8 cellular contexts compared by ENCODE assay signal in genomic region chr5:140312067-140312790, GRCh38. TPM values are rescaled to one million over a fixed set of nuclear protein-coding genes. Genes with fewer than 3 reads are reported as not detected.
DNase-seq lines count a peak whose midpoint lies in the region; ATAC-seq and TF ChIP-seq lines count a peak whose summit lies in the region.
"Had no signal": no experiment of that assay in that cellular context is flagged by ENCODE, and none has a peak within 500 bp of the region (broad histone marks: within the 10 kb centered on the region; RNA-seq: fewer than 3 reads in every experiment).

No MANE protein-coding gene starts in this region.

- H3K9me3 Mint-ChIP-seq in WTC11: no peaks in the 10 kb centered on the region
- H3K9me3 Mint-ChIP-seq in activated CD4-positive, alpha-beta memory T cell treated with anti-CD3 and anti-CD28 coated beads for 36 hours: no peaks in the 10 kb centered on the region
- H3K9me3 Mint-ChIP-seq: activated B cell treated with CpG ODN at 0.5 μM for 24 hours had no signal

- H3K36me3 ChIP-seq in right atrium auricular region: no peaks in the 10 kb centered on the region

- intact Hi-C loops in activated CD4-positive, alpha-beta memory T cell treated with anti-CD3 and anti-CD28 coated beads for 36 hours (cut with micrococcal nuclease): no loop called here

- ATAC-seq in WTC11: peak; percentile 94

- peak overlapping the region; percentile 52 to 63 for H3K27ac ChIP-seq in right atrium auricular region

- no peaks in the 10 kb centered on the region for H3K36me3 Mint-ChIP-seq in WTC11
- H3K36me3 Mint-ChIP-seq in activated CD4-positive, alpha-beta memory T cell treated with anti-CD3 and anti-CD28 coated beads for 36 hours: no peaks in the 10 kb centered on the region

- CTCF ChIA-PET in WTC11 (lab: Charles Lee): interaction anchor here (0.6 to 2.6 kb wide), 6 partner anchors 16 to 72 kb away, joined by 3 to 23 read pairs (median 4); partner anchors contain the start of gene HBEGF
- CTCF ChIA-PET in activated CD4-positive, alpha-beta memory T cell treated with anti-CD3 and anti-CD28 coated beads for 36 hours (lab: Charles Lee): interaction anchor here (1.3 to 2.9 kb wide), 3 partner anchors 9 to 51 kb away, joined by 3 to 17 read pairs (median 5); no protein-coding TSS in a partner anchor

- TF ChIP-seq CTCF in WTC11 (IDR thresholded peaks at IDR 0.05): no peak
- no peak for TF ChIP-seq CTCF in right atrium auricular region (IDR thresholded peaks at IDR 0.05)

- peaks cover 0 to 31% of the 10 kb centered on the region in 2 donors for H3K4me1 ChIP-seq in right atrium auricular region

- H3K4me1 Mint-ChIP-seq in WTC11: peaks cover 14% of the 10 kb centered on the region
- H3K4me1 Mint-ChIP-seq in activated CD4-positive, alpha-beta memory T cell treated with anti-CD3 and anti-CD28 coated beads for 36 hours (ENCODE audit: low read depth): peaks cover 6% of the 10 kb centered on the region
- H3K4me1 Mint-ChIP-seq: activated B cell treated with CpG ODN at 0.5 μM for 24 hours had no signal

- H3K27me3 Mint-ChIP-seq in WTC11 (ENCODE audit: low read depth): no peaks in the 10 kb centered on the region
- H3K27me3 Mint-ChIP-seq in activated CD4-positive, alpha-beta memory T cell treated with anti-CD3 and anti-CD28 coated beads for 36 hours: peaks cover 2% of the 10 kb centered on the region

- H3K27me3 ChIP-seq in right atrium auricular region: no peaks in the 10 kb centered on the region

- POLR2A ChIA-PET in WTC11 (lab: Charles Lee): no interaction called here
- POLR2A ChIA-PET in activated CD4-positive, alpha-beta memory T cell treated with anti-CD3 and anti-CD28 coated beads for 36 hours (lab: Charles Lee): no interaction called here

- DNase-seq in HS-5 (ENCODE audit: low read depth) (peak; percentile 96), WTC11 (ENCODE audit: low spot score) (no peak), right atrium auricular region (ENCODE audit: low spot score) (no peak), stromal cell of bone marrow (ENCODE audit: low read depth) (peak; percentile 96), NCI-H2081 treated with DMSO at 0.1 percent for 48 hours (lab: John Stamatoyannopoulos, UW) (no peak), KG1 (lab: John Stamatoyannopoulos, UW) (no peak)
- DNase-seq in activated CD4-positive, alpha-beta memory T cell treated with anti-CD3 and anti-CD28 coated beads for 36 hours: no peak
- DNase-seq: activated B cell treated with CpG ODN at 0.5 μM for 24 hours had no signal

- H3K27ac Mint-ChIP-seq in WTC11: peak overlapping the region; percentile 59
- H3K27ac Mint-ChIP-seq in activated CD4-positive, alpha-beta memory T cell treated with anti-CD3 and anti-CD28 coated beads for 36 hours: no peak overlapping the region
- H3K27ac Mint-ChIP-seq: activated B cell treated with CpG ODN at 0.5 μM for 24 hours had no signal

- H3K9me3 ChIP-seq in right atrium auricular region: no peaks in the 10 kb centered on the region

- H3K4me3 Mint-ChIP-seq in WTC11: no peak overlapping the region
- no peak overlapping the region for H3K4me3 Mint-ChIP-seq in activated CD4-positive, alpha-beta memory T cell treated with anti-CD3 and anti-CD28 coated beads for 36 hours
- H3K4me3 Mint-ChIP-seq: activated B cell treated with CpG ODN at 0.5 μM for 24 hours had no signal

- H3K4me3 ChIP-seq in right atrium auricular region: no peak overlapping the region

TF ChIP-seq in WTC11, 78 proteins besides CTCF, POLR2A, EP300 and RAD21 (continues in another document):
- TF ChIP-seq, protein P1, sequence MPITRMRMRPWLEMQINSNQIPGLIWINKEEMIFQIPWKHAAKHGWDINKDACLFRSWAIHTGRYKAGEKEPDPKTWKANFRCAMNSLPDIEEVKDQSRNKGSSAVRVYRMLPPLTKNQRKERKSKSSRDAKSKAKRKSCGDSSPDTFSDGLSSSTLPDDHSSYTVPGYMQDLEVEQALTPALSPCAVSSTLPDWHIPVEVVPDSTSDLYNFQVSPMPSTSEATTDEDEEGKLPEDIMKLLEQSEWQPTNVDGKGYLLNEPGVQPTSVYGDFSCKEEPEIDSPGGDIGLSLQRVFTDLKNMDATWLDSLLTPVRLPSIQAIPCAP (CRISPR knock-in tag; IDR thresholded peaks at IDR 0.05): no peak
- TF ChIP-seq SP1 (CRISPR knock-in tag; conservative IDR thresholded peaks at IDR 0.05) (no peak), TEAD1 (CRISPR knock-in tag; IDR thresholded peaks at IDR 0.05) (no peak), MAX (CRISPR knock-in tag; IDR thresholded peaks at IDR 0.05) (no peak), FOXK1 (CRISPR knock-in tag; IDR thresholded peaks at IDR 0.05) (no peak), NR2C2 (CRISPR knock-in tag; IDR thresholded peaks at IDR 0.05) (no peak)
- TF ChIP-seq, protein P2, sequence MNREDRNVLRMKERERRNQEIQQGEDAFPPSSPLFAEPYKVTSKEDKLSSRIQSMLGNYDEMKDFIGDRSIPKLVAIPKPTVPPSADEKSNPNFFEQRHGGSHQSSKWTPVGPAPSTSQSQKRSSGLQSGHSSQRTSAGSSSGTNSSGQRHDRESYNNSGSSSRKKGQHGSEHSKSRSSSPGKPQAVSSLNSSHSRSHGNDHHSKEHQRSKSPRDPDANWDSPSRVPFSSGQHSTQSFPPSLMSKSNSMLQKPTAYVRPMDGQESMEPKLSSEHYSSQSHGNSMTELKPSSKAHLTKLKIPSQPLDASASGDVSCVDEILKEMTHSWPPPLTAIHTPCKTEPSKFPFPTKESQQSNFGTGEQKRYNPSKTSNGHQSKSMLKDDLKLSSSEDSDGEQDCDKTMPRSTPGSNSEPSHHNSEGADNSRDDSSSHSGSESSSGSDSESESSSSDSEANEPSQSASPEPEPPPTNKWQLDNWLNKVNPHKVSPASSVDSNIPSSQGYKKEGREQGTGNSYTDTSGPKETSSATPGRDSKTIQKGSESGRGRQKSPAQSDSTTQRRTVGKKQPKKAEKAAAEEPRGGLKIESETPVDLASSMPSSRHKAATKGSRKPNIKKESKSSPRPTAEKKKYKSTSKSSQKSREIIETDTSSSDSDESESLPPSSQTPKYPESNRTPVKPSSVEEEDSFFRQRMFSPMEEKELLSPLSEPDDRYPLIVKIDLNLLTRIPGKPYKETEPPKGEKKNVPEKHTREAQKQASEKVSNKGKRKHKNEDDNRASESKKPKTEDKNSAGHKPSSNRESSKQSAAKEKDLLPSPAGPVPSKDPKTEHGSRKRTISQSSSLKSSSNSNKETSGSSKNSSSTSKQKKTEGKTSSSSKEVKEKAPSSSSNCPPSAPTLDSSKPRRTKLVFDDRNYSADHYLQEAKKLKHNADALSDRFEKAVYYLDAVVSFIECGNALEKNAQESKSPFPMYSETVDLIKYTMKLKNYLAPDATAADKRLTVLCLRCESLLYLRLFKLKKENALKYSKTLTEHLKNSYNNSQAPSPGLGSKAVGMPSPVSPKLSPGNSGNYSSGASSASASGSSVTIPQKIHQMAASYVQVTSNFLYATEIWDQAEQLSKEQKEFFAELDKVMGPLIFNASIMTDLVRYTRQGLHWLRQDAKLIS (CRISPR knock-in tag; IDR thresholded peaks at IDR 0.05; ENCODE audit: borderline replicate concordance): no peak
- TF ChIP-seq, protein P3, sequence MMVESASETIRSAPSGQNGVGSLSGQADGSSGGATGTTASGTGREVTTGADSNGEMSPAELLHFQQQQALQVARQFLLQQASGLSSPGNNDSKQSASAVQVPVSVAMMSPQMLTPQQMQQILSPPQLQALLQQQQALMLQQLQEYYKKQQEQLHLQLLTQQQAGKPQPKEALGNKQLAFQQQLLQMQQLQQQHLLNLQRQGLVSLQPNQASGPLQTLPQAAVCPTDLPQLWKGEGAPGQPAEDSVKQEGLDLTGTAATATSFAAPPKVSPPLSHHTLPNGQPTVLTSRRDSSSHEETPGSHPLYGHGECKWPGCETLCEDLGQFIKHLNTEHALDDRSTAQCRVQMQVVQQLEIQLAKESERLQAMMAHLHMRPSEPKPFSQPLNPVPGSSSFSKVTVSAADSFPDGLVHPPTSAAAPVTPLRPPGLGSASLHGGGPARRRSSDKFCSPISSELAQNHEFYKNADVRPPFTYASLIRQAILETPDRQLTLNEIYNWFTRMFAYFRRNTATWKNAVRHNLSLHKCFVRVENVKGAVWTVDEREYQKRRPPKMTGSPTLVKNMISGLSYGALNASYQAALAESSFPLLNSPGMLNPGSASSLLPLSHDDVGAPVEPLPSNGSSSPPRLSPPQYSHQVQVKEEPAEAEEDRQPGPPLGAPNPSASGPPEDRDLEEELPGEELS (CRISPR knock-in tag; IDR thresholded peaks at IDR 0.05): no peak

RNA-seq across cellular contexts. Expression of gene PFDN1, which starts 9.3 kb away (rescaled TPM):
- total RNA-seq in WTC11 (2021) (44.1 to 46.4 TPM (median 46.2 TPM) in 3 replicates), right atrium auricular region (100 to 1,000 TPM in 1 of 2 donors, 10 to 100 TPM in 1; 80.4 to 123 TPM)
- 10 to 100 TPM; 50.1 to 54.6 TPM for total RNA-seq in activated CD4-positive, alpha-beta memory T cell treated with anti-CD3 and anti-CD28 coated beads for 36 hours

RNA-seq across cellular contexts. Expression of gene HBEGF, which starts 34.2 kb away (rescaled TPM):
- total RNA-seq in WTC11 (2021): 2.2 to 4.0 TPM (median 2.5 TPM) in 3 replicates
- total RNA-seq in right atrium auricular region: 10 to 100 TPM; 32.2 to 60.7 TPM
- 10 to 100 TPM; 21.5 to 23.5 TPM for total RNA-seq in activated CD4-positive, alpha-beta memory T cell treated with anti-CD3 and anti-CD28 coated beads for 36 hours

RNA-seq across cellular contexts. Expression of gene SLC4A9, which starts 47.8 kb away (rescaled TPM):
- total RNA-seq in WTC11 (2021) (0.37 to 0.76 TPM (median 0.50 TPM) in 3 replicates), right atrium auricular region (not detected)
- total RNA-seq in activated CD4-positive, alpha-beta memory T cell treated with anti-CD3 and anti-CD28 coated beads for 36 hours: under 1 TPM in 1 of 2 experiments, not detected in 1; 0.26 TPM
- total RNA-seq: activated B cell treated with CpG ODN at 0.5 μM for 24 hours had no signal

Comparison
In these comparisons a context has a peak if more than half of its experiments do, and no peak if none do; other contexts are left out.
1. DNase-seq: peak in HS-5 (single experiment) and stromal cell of bone marrow (single experiment); none in WTC11 (single experiment), right atrium auricular region (single experiment), NCI-H2081 treated with DMSO at 0.1 percent for 48 hours (single experiment), KG1 (single experiment) and activated CD4-positive, alpha-beta memory T cell treated with anti-CD3 and anti-CD28 coated beads for 36 hours (single experiment).